ENCODE assay signal across 8 cellular contexts in genomic region chr21:44299458-44300261, GRCh38. TPM values are rescaled to one million over a fixed set of nuclear protein-coding genes. Genes with fewer than 3 reads are reported as not detected.
DNase-seq lines count a peak whose midpoint lies in the region; FAIRE-seq and TF ChIP-seq lines count a peak whose summit lies in the region.

Gene PFKL, plus strand, starts transcription at chr21:44300053. Its CDS starts 53 bp downstream, at chr21:44300106.

- H3K4me1 ChIP-seq in kidney (ENCODE audit: control insufficient read depth in 1 of 2, insufficient read depth in 1 of 2, low read depth in 1 of 2, low read length in 2 of 2) = peaks cover 16 to 43% of the 10 kb centered on the region in 2 donors

- H3K27ac ChIP-seq in kidney (ENCODE audit: low read depth in 2 of 2, low read length in 2 of 2) = peak within 1 kb of the TSS; percentile 96 to 98

- TF ChIP-seq CTCF in HFFc6 (IDR thresholded peaks at IDR 0.05) (no peak), NB4 (IDR thresholded peaks at IDR 0.05; ENCODE audit: low read depth, low read length) (no peak), choroid plexus epithelial cell (conservative IDR thresholded peaks at IDR 0.05; ENCODE audit: low read depth, low read length) (no peak), kidney (IDR thresholded peaks at IDR 0.05; ENCODE audit: borderline replicate concordance, extremely low read depth, insufficient read depth) (no peak)

- no peak for FAIRE-seq in kidney (lab: Jason Lieb, UNC)

- intact Hi-C loops in kidney (cut with DNase I) = no loop called here

- H3K9me3 Mint-ChIP-seq in HFFc6 = no peaks in the 10 kb centered on the region

- peak within 1 kb of the TSS; percentile 77 to 81 for H3K9ac ChIP-seq in kidney (ENCODE audit: low read length in 2 of 2)

- DNase-seq in HFFc6 (peak; percentile 22), NB4 (ENCODE audit: low read depth) (peak; percentile 96), choroid plexus epithelial cell (ENCODE audit: low read depth) (peak; percentile 43), kidney (peak; percentile 92), DMS153 (lab: John Stamatoyannopoulos, UW) (no peak)
- peak; percentile 26 for DNase-seq in activated CD4-positive, alpha-beta T cell treated with anti-CD3 and anti-CD28 coated beads for 1 hour
- peak; percentile 42 to 66 (median 52) for DNase-seq in stimulated activated CD4-positive, alpha-beta T cell treated with anti-CD3 and anti-CD28 coated beads, Interleukin-12 subunit alpha, Interleukin-12 subunit beta, amount 100 ng/mL, for 48 hours (ENCODE audit: low read depth in 2 of 3, low spot score in 1 of 3)

- H3K4me3 ChIP-seq in NB4 (ENCODE audit: low read depth, low read length) (peak within 1 kb of the TSS; percentile 69), choroid plexus epithelial cell (ENCODE audit: low read depth, low read length) (peak within 1 kb of the TSS; percentile 74), kidney (ENCODE audit: low read length in 2 of 2) (peak within 1 kb of the TSS; percentile 71 to 77)

- H3K36me3 Mint-ChIP-seq in HFFc6 (ENCODE audit: low read depth) = no peaks in the 10 kb centered on the region

- peak within 1 kb of the TSS; percentile 83 for H3K27ac Mint-ChIP-seq in HFFc6

- H3K36me3 ChIP-seq in kidney (ENCODE audit: control insufficient read depth in 1 of 2, insufficient read depth in 2 of 2, low read length in 2 of 2) = no peaks in the 10 kb centered on the region

- H3K4me1 Mint-ChIP-seq in HFFc6 (ENCODE audit: low read depth) = peaks cover 15% of the 10 kb centered on the region

- H3K27me3 Mint-ChIP-seq in HFFc6 (ENCODE audit: insufficient read depth) = peaks cover 5% of the 10 kb centered on the region

- H3K9me3 ChIP-seq in kidney (ENCODE audit: control insufficient read depth in 1 of 2, low read length in 2 of 2) = no peaks in the 10 kb centered on the region

- TF ChIP-seq POLR2A in GM15510 (IDR thresholded peaks at IDR 0.05; ENCODE audit: borderline replicate concordance, extremely low read depth, insufficient read length) (peak; percentile 69), NB4 (IDR thresholded peaks at IDR 0.05; ENCODE audit: extremely low read depth, insufficient read length) (peak; percentile 52)

- H3K4me3 Mint-ChIP-seq in HFFc6 = peak within 1 kb of the TSS; percentile 90

RNA-seq across cellular contexts. Expression of gene PFKL, which starts in this region (rescaled TPM):
- total RNA-seq in HFFc6 (2021; fragmentation: NEBNext Ultra II Directional; extraction: Animal tissue kit (Norgen Biotek cat#: 25700)) = 100 to 1,000 TPM; 100 to 123 (median 107) TPM
- total RNA-seq in kidney = 197 TPM
- polyA plus RNA-seq in kidney (ENCODE audit: insufficient read depth, low read depth, low replicate concordance) = 155 TPM
